In genomic region chr13:21530656-21531055, GRCh38 we compare ENCODE assay signal across 35 cellular contexts.
"Had no signal": no experiment of that assay in that cellular context is flagged by ENCODE, and none has a peak within 500 bp of the region (broad histone marks: within the 10 kb centered on the region; RNA-seq: fewer than 3 reads in every experiment).

No MANE protein-coding gene starts in this region.

- DNase-seq: activated CD4-positive, alpha-beta memory T cell treated with anti-CD3 and anti-CD28 coated beads, Interleukin-2, amount 10 ng/mL, durations not matched to agents 7 days and 5 days; activated CD4-positive, alpha-beta T cell treated with anti-CD3 and anti-CD28 coated beads for 1 hour; activated CD4-positive, alpha-beta T cell treated with anti-CD3 and anti-CD28 coated beads for 48 hours; activated CD4-positive, CD25-positive, alpha-beta regulatory T cell; activated CD8-positive, alpha-beta memory T cell treated with anti-CD3 and anti-CD28 coated beads for 24 hours; activated CD8-positive, alpha-beta memory T cell treated with anti-CD3 and anti-CD28 coated beads, Interleukin-2, amount 10 ng/mL, durations not matched to agents 7 days and 5 days; activated CD8-positive, alpha-beta memory T cell treated with anti-CD3 and anti-CD28 coated beads, Interleukin-2, amount 50 U/mL, for 48 hours; activated effector memory CD4-positive, alpha-beta T cell treated with Interleukin-2 at 50 U/mL for 16 hours; activated naive CD4-positive, alpha-beta T cell treated with anti-CD3 and anti-CD28 coated beads, Interleukin-2, amount 10 ng/mL, durations not matched to agents 7 days and 5 days; activated naive CD8-positive, alpha-beta T cell treated with anti-CD3 and anti-CD28 coated beads, Interleukin-2, amount 50 U/mL, for 24 hours; activated T-cell treated with anti-CD3 and anti-CD28 coated beads, Interleukin-2, amount 50 U/mL, for 48 hours; anterior cingulate cortex; caudate nucleus; cerebellar nuclear complex; Kasumi-1; MG63; NCI-H1048; NCI-H1105 treated with DMSO at 0.1 percent for 48 hours; NCI-H1436; NCI-H1694 treated with DMSO at 0.1 percent for 48 hours; NCI-H2029; NCI-H345; NCI-H510A; NCI-H526; NCI-H748 treated with DMSO at 0.1 percent for 48 hours; PC-9; T-cell; T-helper 17 cell; T-helper 9 cell; WERI-Rb-1 had no signal

- H3K27me3 ChIP-seq: MG63 had no signal

- ATAC-seq: activated CD8-positive, alpha-beta memory T cell treated with anti-CD3 and anti-CD28 coated beads, Interleukin-2, amount 10 ng/mL, durations not matched to agents 7 days and 5 days; activated naive CD8-positive, alpha-beta T cell treated with anti-CD3 and anti-CD28 coated beads, Interleukin-2, amount 50 U/mL, for 24 hours; Right ventricle myocardium inferior; T-cell; T-helper 17 cell had no signal

- H2AFZ ChIP-seq: PC-9 had no signal

- H3K27me3 Mint-ChIP-seq: activated CD4-positive, alpha-beta memory T cell treated with anti-CD3 and anti-CD28 coated beads, Interleukin-2, amount 10 ng/mL, durations not matched to agents 7 days and 5 days; activated CD8-positive, alpha-beta memory T cell treated with anti-CD3 and anti-CD28 coated beads, Interleukin-2, amount 10 ng/mL, durations not matched to agents 7 days and 5 days; activated naive CD4-positive, alpha-beta T cell treated with anti-CD3 and anti-CD28 coated beads, Interleukin-2, amount 10 ng/mL, durations not matched to agents 7 days and 5 days; activated naive CD8-positive, alpha-beta T cell; activated naive CD8-positive, alpha-beta T cell treated with anti-CD3 and anti-CD28 coated beads, Interleukin-2, amount 50 U/mL, for 24 hours; brain; T-cell; T-helper 17 cell had no signal

- H3K27ac ChIP-seq: PC-9, RWPE1, SK-N-MC, WERI-Rb-1 had no signal

- H3K9me3 Mint-ChIP-seq: activated CD4-positive, alpha-beta memory T cell treated with anti-CD3 and anti-CD28 coated beads, Interleukin-2, amount 10 ng/mL, durations not matched to agents 7 days and 5 days; activated naive CD4-positive, alpha-beta T cell treated with anti-CD3 and anti-CD28 coated beads, Interleukin-2, amount 10 ng/mL, durations not matched to agents 7 days and 5 days; activated naive CD8-positive, alpha-beta T cell treated with anti-CD3 and anti-CD28 coated beads, Interleukin-2, amount 50 U/mL, for 24 hours; brain; T-cell had no signal

- H3K4me3 Mint-ChIP-seq: activated CD4-positive, alpha-beta memory T cell treated with anti-CD3 and anti-CD28 coated beads, Interleukin-2, amount 10 ng/mL, durations not matched to agents 7 days and 5 days; activated CD8-positive, alpha-beta memory T cell treated with anti-CD3 and anti-CD28 coated beads, Interleukin-2, amount 10 ng/mL, durations not matched to agents 7 days and 5 days; activated naive CD4-positive, alpha-beta T cell treated with anti-CD3 and anti-CD28 coated beads, Interleukin-2, amount 10 ng/mL, durations not matched to agents 7 days and 5 days; activated naive CD8-positive, alpha-beta T cell; activated naive CD8-positive, alpha-beta T cell treated with anti-CD3 and anti-CD28 coated beads, Interleukin-2, amount 50 U/mL, for 24 hours; brain; T-cell; T-helper 17 cell had no signal

- H3K4me1 Mint-ChIP-seq: activated naive CD4-positive, alpha-beta T cell treated with anti-CD3 and anti-CD28 coated beads, Interleukin-2, amount 10 ng/mL, durations not matched to agents 7 days and 5 days; brain had no signal

- H3K4me2 ChIP-seq: PC-9 had no signal

- H3K36me3 ChIP-seq: MG63, WERI-Rb-1 had no signal

- H3K9me3 ChIP-seq: MG63 had no signal

- H3K27ac Mint-ChIP-seq: activated CD4-positive, alpha-beta memory T cell treated with anti-CD3 and anti-CD28 coated beads, Interleukin-2, amount 10 ng/mL, durations not matched to agents 7 days and 5 days; activated CD8-positive, alpha-beta memory T cell treated with anti-CD3 and anti-CD28 coated beads, Interleukin-2, amount 10 ng/mL, durations not matched to agents 7 days and 5 days; activated naive CD4-positive, alpha-beta T cell treated with anti-CD3 and anti-CD28 coated beads, Interleukin-2, amount 10 ng/mL, durations not matched to agents 7 days and 5 days; activated naive CD8-positive, alpha-beta T cell treated with anti-CD3 and anti-CD28 coated beads, Interleukin-2, amount 50 U/mL, for 24 hours; brain; T-helper 17 cell had no signal

- H3K4me3 ChIP-seq: MG63, PC-9, SK-N-MC had no signal
